1 cellular context compared by ENCODE assay signal in genomic region chr10:112335866-112336265, GRCh38.
TF ChIP-seq lines count a peak whose summit lies in the region.

No MANE protein-coding gene starts in this region.

TF ChIP-seq in H1, 55 proteins besides CTCF, POLR2A, EP300 and RAD21 (continued from another document):
- no peak for TF ChIP-seq RNF2 (IDR thresholded peaks at IDR 0.05; ENCODE audit: borderline replicate concordance, low read depth, low read length, missing control alignments, poor library complexity, severe bottlenecking)
